1 cellular context compared by ENCODE assay signal in genomic region chr9:86562691-86563090, GRCh38.
TF ChIP-seq lines count a peak whose summit lies in the region.

No MANE protein-coding gene starts in this region.

TF ChIP-seq in IMR-90, 13 proteins besides CTCF, POLR2A, EP300 and RAD21:
- TF ChIP-seq BHLHE40 (IDR thresholded peaks at IDR 0.05; ENCODE audit: low read depth, low read length) (no peak), MAFK (IDR thresholded peaks at IDR 0.05; ENCODE audit: low read depth, low read length) (no peak), MXI1 (IDR thresholded peaks at IDR 0.05; ENCODE audit: borderline replicate concordance, low read depth, low read length) (no peak), MAZ (IDR thresholded peaks at IDR 0.05; ENCODE audit: borderline replicate concordance, low read depth, low read length) (no peak), CHD1 (IDR thresholded peaks at IDR 0.05; ENCODE audit: low read depth, low read length) (no peak), ELK1 (IDR thresholded peaks at IDR 0.05; ENCODE audit: borderline replicate concordance, low read depth, low read length) (no peak), NFE2L2 (IDR thresholded peaks at IDR 0.05; ENCODE audit: low read depth, low read length) (no peak), FOS (IDR thresholded peaks at IDR 0.05; ENCODE audit: low read depth, low read length) (no peak)
